ENCODE assay signal across 12 cellular contexts in the genomic region with DNA sequence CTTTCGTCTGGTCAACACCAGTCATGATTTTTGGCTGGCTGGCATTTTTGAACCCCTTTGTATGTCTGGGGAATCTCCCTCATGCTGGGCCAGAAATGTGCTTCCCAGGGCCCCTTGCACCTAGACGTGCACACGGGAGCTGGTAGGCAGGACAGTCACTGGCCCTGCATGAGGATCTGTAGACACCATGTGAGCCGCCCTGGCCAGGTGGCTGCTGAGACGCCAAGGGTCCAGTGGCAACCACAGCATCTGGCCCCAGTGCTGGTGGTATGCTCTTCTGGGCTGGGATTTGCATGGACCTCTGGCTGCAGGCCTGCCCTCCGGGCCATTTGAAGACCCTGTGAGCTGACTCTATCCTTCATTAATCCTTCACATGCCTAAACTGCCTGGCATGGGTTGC.
A peak's percentile ranks its signal among the peaks of the same experiment; 100 is the strongest.
DNase-seq lines count a peak whose midpoint lies in the region; ATAC-seq, FAIRE-seq and TF ChIP-seq lines count a peak whose summit lies in the region.
"Had no signal": no experiment of that assay in that cellular context is flagged by ENCODE, and none has a peak within 500 bp of the region (broad histone marks: within the 10 kb centered on the region; RNA-seq: fewer than 3 reads in every experiment).

No MANE protein-coding gene starts in this region.

- no peak overlapping the region for H2AFZ ChIP-seq in HepG2 (ENCODE audit: low read length)

- H3K9ac ChIP-seq in HepG2 (ENCODE audit: insufficient read depth, low read depth, low read length): 0 out of 2 replicates have a peak overlapping the region, but pooled peaks have one; percentile 24

- TF ChIP-seq RAD21 in HepG2 (CRISPR knock-in tag; IDR thresholded peaks at IDR 0.05): no peak

- H3K27ac ChIP-seq in SJCRH30 (peak overlapping the region; percentile 1; the same call in 1 of the 2 replicates), HepG2 (ENCODE audit: extremely low read length, insufficient read depth, low read length) (no peak overlapping the region)

- peak overlapping the region; percentile 48 for H3K4me2 ChIP-seq in HepG2 (ENCODE audit: low read depth, low read length)

- no peaks in the 10 kb centered on the region for H4K20me1 ChIP-seq in HepG2 (ENCODE audit: insufficient read depth, low read length)

- no peak for TF ChIP-seq CTCF in HepG2 (CRISPR knock-in tag; IDR thresholded peaks at IDR 0.05)

- H3K9me3 ChIP-seq in SJCRH30 (replicated peaks) (0 out of 2 replicates have a peak, but pooled peaks cover 6% of the 10 kb centered on the region), HepG2 (ENCODE audit: low read length) (no peaks in the 10 kb centered on the region)

- intact Hi-C loops in HepG2 (cut with micrococcal nuclease; ENCODE audit: unreplicated experiment): no loop called here

- ATAC-seq in HepG2 (peak; percentile 25; the same call in 2 of the 3 replicates), HG03439 (IDR thresholded peaks at IDR 0.05; ENCODE audit: unreplicated experiment) (no peak)
- ATAC-seq: CD8-positive, alpha-beta T cell had no signal

- H3K27me3 ChIP-seq in SJCRH30 (no peaks in the 10 kb centered on the region), HepG2 (ENCODE audit: control insufficient read depth in 1 of 2, insufficient read depth in 2 of 2, low read length in 2 of 2) (no peaks in the 10 kb centered on the region)

- in situ Hi-C loops in HepG2 (cut with HindIII; ENCODE audit: extremely low pct_ligation_motif_present, low pct_unique_long_range_greater_than_20kb): no loop called here

- TF ChIP-seq EP300 in HepG2 (IDR thresholded peaks at IDR 0.05; ENCODE audit: low read depth in 2 of 2, low read length in 2 of 2) (no peak), HepG2 (CRISPR knock-in tag; IDR thresholded peaks at IDR 0.05; ENCODE audit: borderline replicate concordance) (no peak)

- DNase-seq in HTR-8/SVneo (ENCODE audit: insufficient read length, low spot score) (no peak), SJCRH30 (no peak), HepG2 (ENCODE audit: low spot score) (no peak), DMS79 (lab: John Stamatoyannopoulos, UW) (no peak), cerebellar nuclear complex (lab: John Stamatoyannopoulos, UW) (no peak)
- DNase-seq: CD8-positive, alpha-beta T cell; COR-L47; HCEC 1CT; HFFc6; KG1 had no signal

- peaks cover 25% of the 10 kb centered on the region for H3K4me1 ChIP-seq in SJCRH30
- peaks cover 48% of the 10 kb centered on the region for H3K4me1 ChIP-seq in HepG2 (ENCODE audit: insufficient read depth, low read length)

- FAIRE-seq in HTR-8/SVneo (lab: Jason Lieb, UNC) (peak; percentile 16), HepG2 (lab: Jason Lieb, UNC) (no peak)
- FAIRE-seq: GM12891 had no signal

- no peaks in the 10 kb centered on the region for H3K79me2 ChIP-seq in HepG2 (ENCODE audit: insufficient read depth, low read length)

- TF ChIP-seq POLR2A in HepG2 (IDR thresholded peaks at IDR 0.05; ENCODE audit: insufficient read depth in 1 of 2, low read depth in 2 of 2, low read length in 2 of 2): no peak

- POLR2A ChIA-PET in HepG2 (lab: Yijun Ruan, JAX): interaction anchor here (1.0 to 2.5 kb wide), 8 partner anchors 9 to 168 kb away, joined by 3 to 20 read pairs (median 9); partner anchors contain the start of gene RASD1

- CTCF ChIA-PET in HepG2 (lab: Yijun Ruan, JAX; ENCODE audit: low intra/inter-chr PET ratio, low total read pairs): no interaction called here

- BruUV-seq in HepG2 (replicated peaks; lab: Mats Ljungman, UMichigan): no TSS peak

- H3K4me3 ChIP-seq in SJCRH30: no peak overlapping the region
- H3K4me3 ChIP-seq in HepG2 (replicated peaks in 1 of 3; ENCODE audit: insufficient read depth in 1 of 3, low read depth in 2 of 3, low read length in 3 of 3): no peak overlapping the region

- 55% methylated on average over 2 of the region's 6 CpGs for WGBS in HepG2 (ENCODE audit: low lambda C conversion rate)

- H3K36me3 ChIP-seq in SJCRH30 (no peaks in the 10 kb centered on the region), HepG2 (replicated peaks in 1 of 2; ENCODE audit: control insufficient read depth in 1 of 2, insufficient read depth in 2 of 2, low read length in 2 of 2) (no peaks in the 10 kb centered on the region)

TF ChIP-seq in HepG2, 621 proteins besides CTCF, POLR2A, EP300 and RAD21:
- no peak for TF ChIP-seq POLR2AphosphoS5 (IDR thresholded peaks at IDR 0.05; ENCODE audit: low read depth, low read length)
- no peak for TF ChIP-seq ZNF44 (CRISPR knock-in tag; IDR thresholded peaks at IDR 0.05)
- TF ChIP-seq ETV5 (CRISPR knock-in tag; IDR thresholded peaks at IDR 0.05; ENCODE audit: borderline replicate concordance): no peak
- TF ChIP-seq IKZF1 (IDR thresholded peaks at IDR 0.05): no peak
- no peak for TF ChIP-seq ZNF619 (CRISPR knock-in tag; IDR thresholded peaks at IDR 0.05)
- no peak for TF ChIP-seq ZNF598 (CRISPR knock-in tag; IDR thresholded peaks at IDR 0.05; ENCODE audit: borderline replicate concordance)
- TF ChIP-seq, protein P1, sequence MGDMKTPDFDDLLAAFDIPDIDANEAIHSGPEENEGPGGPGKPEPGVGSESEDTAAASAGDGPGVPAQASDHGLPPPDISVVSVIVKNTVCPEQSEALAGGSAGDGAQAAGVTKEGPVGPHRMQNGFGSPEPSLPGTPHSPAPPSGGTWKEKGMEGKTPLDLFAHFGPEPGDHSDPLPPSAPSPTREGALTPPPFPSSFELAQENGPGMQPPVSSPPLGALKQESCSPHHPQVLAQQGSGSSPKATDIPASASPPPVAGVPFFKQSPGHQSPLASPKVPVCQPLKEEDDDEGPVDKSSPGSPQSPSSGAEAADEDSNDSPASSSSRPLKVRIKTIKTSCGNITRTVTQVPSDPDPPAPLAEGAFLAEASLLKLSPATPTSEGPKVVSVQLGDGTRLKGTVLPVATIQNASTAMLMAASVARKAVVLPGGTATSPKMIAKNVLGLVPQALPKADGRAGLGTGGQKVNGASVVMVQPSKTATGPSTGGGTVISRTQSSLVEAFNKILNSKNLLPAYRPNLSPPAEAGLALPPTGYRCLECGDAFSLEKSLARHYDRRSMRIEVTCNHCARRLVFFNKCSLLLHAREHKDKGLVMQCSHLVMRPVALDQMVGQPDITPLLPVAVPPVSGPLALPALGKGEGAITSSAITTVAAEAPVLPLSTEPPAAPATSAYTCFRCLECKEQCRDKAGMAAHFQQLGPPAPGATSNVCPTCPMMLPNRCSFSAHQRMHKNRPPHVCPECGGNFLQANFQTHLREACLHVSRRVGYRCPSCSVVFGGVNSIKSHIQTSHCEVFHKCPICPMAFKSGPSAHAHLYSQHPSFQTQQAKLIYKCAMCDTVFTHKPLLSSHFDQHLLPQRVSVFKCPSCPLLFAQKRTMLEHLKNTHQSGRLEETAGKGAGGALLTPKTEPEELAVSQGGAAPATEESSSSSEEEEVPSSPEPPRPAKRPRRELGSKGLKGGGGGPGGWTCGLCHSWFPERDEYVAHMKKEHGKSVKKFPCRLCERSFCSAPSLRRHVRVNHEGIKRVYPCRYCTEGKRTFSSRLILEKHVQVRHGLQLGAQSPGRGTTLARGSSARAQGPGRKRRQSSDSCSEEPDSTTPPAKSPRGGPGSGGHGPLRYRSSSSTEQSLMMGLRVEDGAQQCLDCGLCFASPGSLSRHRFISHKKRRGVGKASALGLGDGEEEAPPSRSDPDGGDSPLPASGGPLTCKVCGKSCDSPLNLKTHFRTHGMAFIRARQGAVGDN (CRISPR knock-in tag; IDR thresholded peaks at IDR 0.05): peak; percentile 45; the same call in 1 of the 2 replicates
- no peak for TF ChIP-seq MBNL3 (CRISPR knock-in tag; conservative IDR thresholded peaks at IDR 0.05)
- TF ChIP-seq, protein P2, sequence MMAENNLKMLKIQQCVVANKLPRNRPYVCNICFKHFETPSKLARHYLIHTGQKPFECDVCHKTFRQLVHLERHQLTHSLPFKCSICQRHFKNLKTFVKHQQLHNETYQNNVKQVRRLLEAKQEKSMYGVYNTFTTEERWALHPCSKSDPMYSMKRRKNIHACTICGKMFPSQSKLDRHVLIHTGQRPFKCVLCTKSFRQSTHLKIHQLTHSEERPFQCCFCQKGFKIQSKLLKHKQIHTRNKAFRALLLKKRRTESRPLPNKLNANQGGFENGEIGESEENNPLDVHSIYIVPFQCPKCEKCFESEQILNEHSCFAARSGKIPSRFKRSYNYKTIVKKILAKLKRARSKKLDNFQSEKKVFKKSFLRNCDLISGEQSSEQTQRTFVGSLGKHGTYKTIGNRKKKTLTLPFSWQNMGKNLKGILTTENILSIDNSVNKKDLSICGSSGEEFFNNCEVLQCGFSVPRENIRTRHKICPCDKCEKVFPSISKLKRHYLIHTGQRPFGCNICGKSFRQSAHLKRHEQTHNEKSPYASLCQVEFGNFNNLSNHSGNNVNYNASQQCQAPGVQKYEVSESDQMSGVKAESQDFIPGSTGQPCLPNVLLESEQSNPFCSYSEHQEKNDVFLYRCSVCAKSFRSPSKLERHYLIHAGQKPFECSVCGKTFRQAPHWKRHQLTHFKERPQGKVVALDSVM (CRISPR knock-in tag; IDR thresholded peaks at IDR 0.05): no peak
